Comparison of ENCODE assay signal across 31 cellular contexts in genomic region chr7:83065714-83066113, GRCh38.
DNase-seq lines count a peak whose midpoint lies in the region; ATAC-seq and TF ChIP-seq lines count a peak whose summit lies in the region.
"Had no signal": no experiment of that assay in that cellular context is flagged by ENCODE, and none has a peak within 500 bp of the region (broad histone marks: within the 10 kb centered on the region; RNA-seq: fewer than 3 reads in every experiment).

No MANE protein-coding gene starts in this region.

- no peaks in the 10 kb centered on the region for H3K27me3 ChIP-seq in SK-N-SH (ENCODE audit: insufficient read depth)
- H3K27me3 ChIP-seq: breast epithelium, colonic mucosa, testis, uterus had no signal

- POLR2A ChIA-PET in SK-N-SH (lab: Yijun Ruan, JAX) = no interaction called here

- no peak for DNase-seq in SK-N-SH
- peak; percentile 87 for DNase-seq in OCI-M1 (lab: John Stamatoyannopoulos, UW)
- DNase-seq in dermis microvascular lymphatic vessel endothelial cell (ENCODE audit: low read depth in 2 of 2) = peak; percentile 32 to 87
- peak; percentile 24 for DNase-seq in retina
- DNase-seq in activated T-cell treated with anti-CD3 and anti-CD28 coated beads for 4 hours = no peak
- no peak for DNase-seq in NCI-H1092 (lab: John Stamatoyannopoulos, UW)
- DNase-seq in GM19240 (ENCODE audit: insufficient read length, low spot score) = no peak
- DNase-seq: 8988T; activated CD4-positive, alpha-beta T cell treated with anti-CD3 and anti-CD28 coated beads, Interleukin-2, amount 10 ng/mL, durations not matched to agents 24 days and 14 days; activated gamma-delta T cell treated with Interleukin-2 at 50 U/mL for 16 hours; activated T-cell treated with anti-CD3 and anti-CD28 coated beads, Interleukin-2, amount 50 U/mL, for 24 hours; CD8-positive, alpha-beta T cell; colonic mucosa; DMS153; GM23248; hypothalamus; immature natural killer cell; naive thymus-derived CD8-positive, alpha-beta T cell; NCI-H1092 treated with DMSO at 0.1 percent for 48 hours; NCI-H187 treated with DMSO at 0.1 percent for 48 hours; NCI-H69; occipital lobe; psoas muscle; RPMI8226; stimulated activated CD4-positive, alpha-beta T cell treated with anti-CD3 and anti-CD28 coated beads, Interleukin-15, amount 100 ng/mL, for 24 hours; stimulated activated naive CD4-positive, alpha-beta T cell treated with Interleukin-2 at 50 U/mL for 16 hours; testis; uterus; WERI-Rb-1 had no signal

- H3F3A ChIP-seq in SK-N-SH (replicated peaks; ENCODE audit: insufficient read depth) = no peaks in the 10 kb centered on the region

- H3K9me2 ChIP-seq in SK-N-SH = peaks cover 4% of the 10 kb centered on the region; the same call in 1 of the 2 replicates

- H3K4me2 ChIP-seq in SK-N-SH = no peak overlapping the region

- peaks cover 0 to 3% of the 10 kb centered on the region in 2 experiments; a peak in 2 of 4 replicates for H3K4me1 ChIP-seq in SK-N-SH (ENCODE audit: control insufficient read depth in 1 of 2, insufficient read depth in 2 of 2, low read depth in 1 of 2, low read length in 1 of 2)
- H3K4me1 ChIP-seq: breast epithelium, colonic mucosa, psoas muscle, testis, uterus had no signal

- H2AFZ ChIP-seq in SK-N-SH (ENCODE audit: low read depth) = no peak overlapping the region
- H2AFZ ChIP-seq: GM23248 had no signal

- 18% methylated on average over 3 of the region's 3 CpGs for WGBS in SK-N-SH (ENCODE audit: low lambda C conversion rate)

- no peak for TF ChIP-seq EP300 in SK-N-SH (IDR thresholded peaks at IDR 0.05; ENCODE audit: borderline replicate concordance in 1 of 2, low read depth in 1 of 2, low read length in 1 of 2)

- no peak overlapping the region for H3K27ac ChIP-seq in SK-N-SH (ENCODE audit: low read depth in 2 of 2, low read length in 1 of 2)
- H3K27ac ChIP-seq: breast epithelium, colonic mucosa, GM23248, psoas muscle, testis, uterus, WERI-Rb-1 had no signal

- H3K36me3 ChIP-seq in SK-N-SH (replicated peaks in 1 of 2; ENCODE audit: control insufficient read depth in 1 of 2, insufficient read depth in 2 of 2, low read length in 1 of 2) = no peaks in the 10 kb centered on the region
- H3K36me3 ChIP-seq: breast epithelium, colonic mucosa, uterus, WERI-Rb-1 had no signal

- no peak overlapping the region for H3K4me3 ChIP-seq in SK-N-SH (ENCODE audit: low read depth in 2 of 2, low read length in 1 of 2)
- H3K4me3 ChIP-seq: breast epithelium, colonic mucosa, GM23248, psoas muscle, testis, uterus had no signal

- no peak for TF ChIP-seq RAD21 in SK-N-SH (IDR thresholded peaks at IDR 0.05; ENCODE audit: low read length)

- no peaks in the 10 kb centered on the region for H3K9me3 ChIP-seq in SK-N-SH
- H3K9me3 ChIP-seq: breast epithelium, colonic mucosa, psoas muscle, testis, uterus had no signal

- ATAC-seq in SK-N-SH treated with all-trans-retinoic acid at 6 μM for 48 hours = no peak
- ATAC-seq: CD8-positive, alpha-beta T cell; naive thymus-derived CD8-positive, alpha-beta T cell; psoas muscle had no signal

- no peaks in the 10 kb centered on the region for H4K20me1 ChIP-seq in SK-N-SH (ENCODE audit: insufficient read depth)

- no peak for TF ChIP-seq CTCF in SK-N-SH (IDR thresholded peaks at IDR 0.05)

- CTCF ChIA-PET in SK-N-SH (lab: Yijun Ruan, JAX) = interaction anchor here (0.6 to 1.1 kb wide), 2 partner anchors 11 to 611 kb away, joined by 3 read pairs; no protein-coding TSS in a partner anchor

- no peak overlapping the region for H3K9ac ChIP-seq in SK-N-SH
- H3K9ac ChIP-seq: GM23248 had no signal

- H3K79me2 ChIP-seq in SK-N-SH (ENCODE audit: insufficient read depth) = no peaks in the 10 kb centered on the region

TF ChIP-seq in SK-N-SH treated with all-trans-retinoic acid at 6 μM for 48 hours, 23 proteins besides CTCF, POLR2A, EP300 and RAD21 (continues in another document):
- TF ChIP-seq PPARA (CRISPR knock-in tag; IDR thresholded peaks at IDR 0.05; ENCODE audit: borderline replicate concordance) (no peak), CSDC2 (CRISPR knock-in tag; IDR thresholded peaks at IDR 0.05) (0 out of 2 replicates have a peak, but pooled peaks have one; percentile 47), RARB (CRISPR knock-in tag; IDR thresholded peaks at IDR 0.05) (no peak), CSRNP3 (CRISPR knock-in tag; IDR thresholded peaks at IDR 0.05) (no peak), BACH2 (CRISPR knock-in tag; IDR thresholded peaks at IDR 0.05; ENCODE audit: borderline replicate concordance) (no peak), OSR1 (CRISPR knock-in tag; IDR thresholded peaks at IDR 0.05) (no peak), ZNF8 (CRISPR knock-in tag; IDR thresholded peaks at IDR 0.05) (no peak), SNAI2 (CRISPR knock-in tag; IDR thresholded peaks at IDR 0.05) (no peak), ZFP3 (CRISPR knock-in tag; IDR thresholded peaks at IDR 0.05) (peak; percentile 78; the same call in 1 of the 2 replicates), ISL1 (CRISPR knock-in tag; IDR thresholded peaks at IDR 0.05) (peak; percentile 43), POU6F1 (CRISPR knock-in tag; IDR thresholded peaks at IDR 0.05; ENCODE audit: borderline replicate concordance, low read depth) (no peak), ZC3H10 (CRISPR knock-in tag; IDR thresholded peaks at IDR 0.05) (peak; percentile 54; the same call in 1 of the 2 replicates)

TF ChIP-seq in SK-N-SH, 30 proteins besides CTCF, POLR2A, EP300 and RAD21:
- TF ChIP-seq RFX5 (IDR thresholded peaks at IDR 0.05; ENCODE audit: low read length) (no peak), FOXJ3 (CRISPR knock-in tag; IDR thresholded peaks at IDR 0.05) (no peak), GABPA (IDR thresholded peaks at IDR 0.05; ENCODE audit: low read depth) (no peak), SMC3 (IDR thresholded peaks at IDR 0.05; ENCODE audit: low read depth, low read length) (no peak), EZH2phosphoT487 (IDR thresholded peaks at IDR 0.05; ENCODE audit: borderline replicate concordance, low read depth) (no peak), RCOR1 (IDR thresholded peaks at IDR 0.05; ENCODE audit: low read length) (no peak), RXRA (IDR thresholded peaks at IDR 0.05; ENCODE audit: borderline replicate concordance, low read depth) (no peak), TAF1 (IDR thresholded peaks at IDR 0.05; ENCODE audit: borderline replicate concordance, low read depth, low read length) (no peak), ELF1 (IDR thresholded peaks at IDR 0.05) (no peak), GATA2 (CRISPR knock-in tag; IDR thresholded peaks at IDR 0.05) (no peak), FOXM1 (IDR thresholded peaks at IDR 0.05; ENCODE audit: low read depth) (no peak), MXI1 (IDR thresholded peaks at IDR 0.05; ENCODE audit: low read depth, low read length) (no peak), CHD2 (IDR thresholded peaks at IDR 0.05; ENCODE audit: low read length, partially characterized antibody) (no peak), MEF2A (IDR thresholded peaks at IDR 0.05; ENCODE audit: borderline replicate concordance, low read depth) (no peak)

Comparison
In these comparisons a context has a peak if more than half of its experiments do, and no peak if none do; other contexts are left out.
1. DNase-seq: peak in OCI-M1 (single experiment), dermis microvascular lymphatic vessel endothelial cell (2 of 2) and retina (single experiment); none in SK-N-SH (single experiment), activated T-cell treated with anti-CD3 and anti-CD28 coated beads for 4 hours (single experiment), NCI-H1092 (single experiment) and GM19240 (single experiment).